11 cellular contexts compared by ENCODE assay signal in the genomic region with DNA sequence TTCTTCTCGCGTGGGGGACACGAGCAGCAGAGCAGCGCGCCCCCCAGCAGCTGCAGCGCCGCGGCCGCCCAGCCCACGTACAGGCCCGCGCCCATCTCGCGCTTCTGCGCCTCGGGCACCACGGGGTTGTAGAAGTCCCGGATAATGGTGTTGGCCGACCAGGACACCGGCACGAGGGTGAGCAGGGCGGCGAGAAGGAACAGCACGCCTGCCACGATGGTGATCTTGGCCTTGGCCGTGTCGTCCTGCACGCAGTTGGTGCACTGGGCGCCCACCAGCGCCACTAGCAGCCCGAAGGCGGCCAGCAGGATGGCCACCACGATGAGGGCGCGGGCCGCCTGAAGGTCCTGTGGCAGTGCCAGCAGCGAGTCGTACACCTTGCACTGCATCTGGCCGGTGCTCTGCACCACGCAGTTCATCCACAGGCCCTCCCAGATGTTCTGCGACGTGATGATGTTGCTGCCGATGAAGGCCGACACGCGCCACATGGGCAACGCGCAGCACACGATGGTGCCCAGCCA. TPM values are rescaled to one million over a fixed set of nuclear protein-coding genes. Genes with fewer than 3 reads are reported as not detected.
A peak's percentile ranks its signal among the peaks of the same experiment; 100 is the strongest.
DNase-seq lines count a peak whose midpoint lies in the region; TF ChIP-seq lines count a peak whose summit lies in the region.
"Had no signal": no experiment of that assay in that cellular context is flagged by ENCODE, and none has a peak within 500 bp of the region (broad histone marks: within the 10 kb centered on the region; RNA-seq: fewer than 3 reads in every experiment).

No MANE protein-coding gene starts in this region.

- H3K27ac ChIP-seq in endodermal cell (ENCODE audit: low read depth, low read length) (no peak overlapping the region), neuronal stem cell (replicated peaks; ENCODE audit: low read length) (no peak overlapping the region)

- H3K27ac Mint-ChIP-seq in endodermal cell: no peak overlapping the region
- H3K27ac Mint-ChIP-seq: activated CD8-positive, alpha-beta T cell treated with anti-CD3 and anti-CD28 coated beads for 36 hours had no signal

- no peak overlapping the region for H3K9ac ChIP-seq in endodermal cell (ENCODE audit: extremely low read depth, low read length, poor library complexity, severe bottlenecking)
- peak overlapping the region; percentile 91 for H3K9ac ChIP-seq in neuronal stem cell (ENCODE audit: low read depth, low read length, poor library complexity)
- H3K9ac ChIP-seq: SK-N-SH had no signal

- peak overlapping the region; percentile 65 for H3K4me3 Mint-ChIP-seq in endodermal cell
- H3K4me3 Mint-ChIP-seq: activated CD8-positive, alpha-beta T cell treated with anti-CD3 and anti-CD28 coated beads for 36 hours had no signal

- peak overlapping the region; percentile 99 for H2AK5ac ChIP-seq in neuronal stem cell (ENCODE audit: low read depth, low read length)

- peak overlapping the region; percentile 99 for H3K18ac ChIP-seq in neuronal stem cell (ENCODE audit: low read length)

- peak overlapping the region; percentile 85 for H2AFZ ChIP-seq in neuronal stem cell (ENCODE audit: low read length)

- peak overlapping the region; percentile 100 for H3K14ac ChIP-seq in neuronal stem cell (ENCODE audit: low read length)

- no peak for TF ChIP-seq CTCF in endodermal cell (conservative IDR thresholded peaks at IDR 0.05)

- no peaks in the 10 kb centered on the region for H3K79me1 ChIP-seq in neuronal stem cell (ENCODE audit: low read depth, low read length)

- H3K23ac ChIP-seq in neuronal stem cell (ENCODE audit: low read depth, low read length, poor library complexity): peak overlapping the region; percentile 99

- peak overlapping the region; percentile 76 for H3K4ac ChIP-seq in neuronal stem cell (ENCODE audit: low read length)

- H3K9me3 ChIP-seq in endodermal cell (ENCODE audit: control insufficient read depth, low read length) (no peaks in the 10 kb centered on the region), neuronal stem cell (replicated peaks in 1 of 2; ENCODE audit: control insufficient read depth in 2 of 2, insufficient read depth in 1 of 2, low read depth in 1 of 2, low read length in 2 of 2) (peaks cover 0 to 3% of the 10 kb centered on the region in 2 donors)
- H3K9me3 ChIP-seq: SK-N-SH had no signal

- H2BK15ac ChIP-seq in neuronal stem cell (ENCODE audit: low read length): peak overlapping the region; percentile 96

- H2BK120ac ChIP-seq in neuronal stem cell (ENCODE audit: low read depth, low read length): no peak overlapping the region

- no peaks in the 10 kb centered on the region for H3K4me1 ChIP-seq in endodermal cell (ENCODE audit: control insufficient read depth, insufficient read depth, low read length)
- peaks cover 0 to 9% of the 10 kb centered on the region in 2 donors for H3K4me1 ChIP-seq in neuronal stem cell (ENCODE audit: control insufficient read depth in 2 of 2, insufficient read depth in 1 of 2, low read depth in 1 of 2, low read length in 2 of 2)

- H2BK5ac ChIP-seq in neuronal stem cell (ENCODE audit: low read length): peak overlapping the region; percentile 75

- H4K91ac ChIP-seq in neuronal stem cell (ENCODE audit: low read depth, low read length, poor library complexity): peak overlapping the region; percentile 97

- peaks cover 41% of the 10 kb centered on the region for H3K27me3 Mint-ChIP-seq in endodermal cell (ENCODE audit: insufficient read depth)

- DNase-seq in COR-L47 (lab: John Stamatoyannopoulos, UW) (peak; percentile 32), NCI-H1105 (lab: John Stamatoyannopoulos, UW) (peak; percentile 9), endodermal cell (no peak), neuronal stem cell (ENCODE audit: low spot score) (no peak), SHP77 (lab: John Stamatoyannopoulos, UW) (no peak), HEK293T (ENCODE audit: extremely low spot score) (no peak), NCI-H1436 (lab: John Stamatoyannopoulos, UW) (no peak)
- DNase-seq in activated CD4-positive, CD25-positive, alpha-beta regulatory T cell (lab: John Stamatoyannopoulos, UW): no peak
- DNase-seq: anterior cingulate cortex had no signal

- H3K4me2 ChIP-seq in neuronal stem cell (ENCODE audit: insufficient read depth, low read length, poor library complexity, severe bottlenecking): peak overlapping the region; percentile 89

- H4K8ac ChIP-seq in neuronal stem cell (ENCODE audit: low read depth, low read length): peak overlapping the region; percentile 52

- no peaks in the 10 kb centered on the region for H3K36me3 ChIP-seq in endodermal cell (ENCODE audit: control insufficient read depth, insufficient read depth, low read length)
- no peaks in the 10 kb centered on the region for H3K36me3 ChIP-seq in neuronal stem cell (replicated peaks in 1 of 2; ENCODE audit: control insufficient read depth in 2 of 2, insufficient read depth in 2 of 2, low read length in 2 of 2)

- CTCF ChIA-PET in HEK293T (lab: Yijun Ruan, JAX): no interaction called here

- peaks cover 4% of the 10 kb centered on the region for H3K4me1 Mint-ChIP-seq in endodermal cell

- POLR2A ChIA-PET in HEK293T (lab: Yijun Ruan, JAX): interaction anchor here (1.8 kb wide), 1 partner anchor 31 kb away, joined by 8 read pairs; the partner anchor contains the start of gene ABHD11

- no peaks in the 10 kb centered on the region for H3K9me3 Mint-ChIP-seq in endodermal cell
- H3K9me3 Mint-ChIP-seq: activated CD8-positive, alpha-beta T cell treated with anti-CD3 and anti-CD28 coated beads for 36 hours had no signal

- H3K27me3 ChIP-seq in endodermal cell (ENCODE audit: control insufficient read depth, insufficient read depth, low read length, poor library complexity, severe bottlenecking) (peaks cover 22% of the 10 kb centered on the region), neuronal stem cell (ENCODE audit: control insufficient read depth in 3 of 3, insufficient read depth in 3 of 3, low read depth in 1 of 3, low read length in 3 of 3) (peaks cover 0 to 45% (median 15%) of the 10 kb centered on the region in 3 experiments)

- 84 to 89% methylated on average over 14 to 49 of the region's 49 CpGs for WGBS in endodermal cell (ENCODE audit: insufficient coverage in 1 of 2, insufficient read length in 1 of 2), 2 experiments
- WGBS in neuronal stem cell (ENCODE audit: extremely low coverage in 2 of 2, insufficient read length in 2 of 2, insufficient replicate concordance in 1 of 2), 2 donors: no CpG with 5 or more reads among the region's 49 CpGs

- peaks cover 6% of the 10 kb centered on the region for H3K36me3 Mint-ChIP-seq in endodermal cell (ENCODE audit: low read depth)

- H2BK12ac ChIP-seq in neuronal stem cell (ENCODE audit: low read length): peak overlapping the region; percentile 47

- H3K4me3 ChIP-seq in endodermal cell (ENCODE audit: low read length): peak overlapping the region; percentile 35
- peak overlapping the region in 1 of 2 donors; percentile 75 for H3K4me3 ChIP-seq in neuronal stem cell (ENCODE audit: low read length in 2 of 2)

TF ChIP-seq in HEK293T, 16 proteins besides CTCF, POLR2A, EP300 and RAD21:
- TF ChIP-seq L3MBTL2 (conservative IDR thresholded peaks at IDR 0.05) (no peak), ELF4 (IDR thresholded peaks at IDR 0.05) (no peak), CTBP1 (IDR thresholded peaks at IDR 0.05; ENCODE audit: borderline replicate concordance) (no peak), SUZ12 (IDR thresholded peaks at IDR 0.05) (no peak), BHLHE40 (IDR thresholded peaks at IDR 0.05; ENCODE audit: borderline replicate concordance) (no peak), NFRKB (IDR thresholded peaks at IDR 0.05) (no peak), SP1 (IDR thresholded peaks at IDR 0.05) (no peak), FOXM1 (IDR thresholded peaks at IDR 0.05; ENCODE audit: borderline replicate concordance) (no peak), HDGF (IDR thresholded peaks at IDR 0.05; ENCODE audit: borderline replicate concordance) (no peak), FOXA1 (IDR thresholded peaks at IDR 0.05) (no peak), ZNF384 (IDR thresholded peaks at IDR 0.05) (no peak), FOXK2 (IDR thresholded peaks at IDR 0.05) (no peak), PKNOX1 (IDR thresholded peaks at IDR 0.05) (no peak), ARNT (IDR thresholded peaks at IDR 0.05) (no peak), TARDBP (IDR thresholded peaks at IDR 0.05) (no peak), LEF1 (IDR thresholded peaks at IDR 0.05; ENCODE audit: borderline replicate concordance) (no peak)

RNA-seq across cellular contexts. Expression of gene CLDN3, which starts 0.5 kb away (rescaled TPM):
- total RNA-seq in endodermal cell: 10 to 100 TPM; 20.7 to 47.0 TPM
- 4.2 TPM for polyA plus RNA-seq in endodermal cell (2013, experiment 1 of 2)
- 3.6 TPM for polyA plus RNA-seq in endodermal cell (2013, experiment 2 of 2)
- 13.8 TPM for polyA plus RNA-seq in neuronal stem cell (2013, experiment 1 of 2)
- polyA plus RNA-seq in neuronal stem cell (2013, experiment 2 of 2): 13.7 TPM
- total RNA-seq: activated CD8-positive, alpha-beta T cell treated with anti-CD3 and anti-CD28 coated beads for 36 hours had no signal

RNA-seq across cellular contexts. Expression of gene ABHD11, which starts 30.9 kb away (rescaled TPM):
- total RNA-seq in endodermal cell: 100 to 1,000 TPM in 1 of 2 donors, 10 to 100 TPM in 1; 76.9 to 109 TPM
- polyA plus RNA-seq in endodermal cell (2013, experiment 1 of 2): 10.1 TPM
- polyA plus RNA-seq in endodermal cell (2013, experiment 2 of 2): 10.6 TPM
- polyA plus RNA-seq in neuronal stem cell (2013, experiment 1 of 2): 17.1 TPM
- 16.7 TPM for polyA plus RNA-seq in neuronal stem cell (2013, experiment 2 of 2)

RNA-seq across cellular contexts. Expression of gene STX1A, which starts 50.1 kb away (rescaled TPM):
- 10 to 100 TPM; 23.0 to 34.4 TPM for total RNA-seq in endodermal cell
- polyA plus RNA-seq in endodermal cell (2013, experiment 1 of 2): 25.5 TPM
- 16.4 TPM for polyA plus RNA-seq in endodermal cell (2013, experiment 2 of 2)
- polyA plus RNA-seq in neuronal stem cell (2013, experiment 1 of 2): 20.3 TPM
- 17.6 TPM for polyA plus RNA-seq in neuronal stem cell (2013, experiment 2 of 2)

Comparison
In these comparisons a context has a peak if more than half of its experiments do, and no peak if none do; other contexts are left out.
1. DNase-seq: peak in COR-L47 (single experiment) and NCI-H1105 (single experiment); none in endodermal cell (single experiment), neuronal stem cell (single experiment), SHP77 (0 of 2), HEK293T (single experiment), activated CD4-positive, CD25-positive, alpha-beta regulatory T cell (0 of 4) and NCI-H1436 (single experiment).